ENCODE assay signal across 8 cellular contexts in the genomic region with DNA sequence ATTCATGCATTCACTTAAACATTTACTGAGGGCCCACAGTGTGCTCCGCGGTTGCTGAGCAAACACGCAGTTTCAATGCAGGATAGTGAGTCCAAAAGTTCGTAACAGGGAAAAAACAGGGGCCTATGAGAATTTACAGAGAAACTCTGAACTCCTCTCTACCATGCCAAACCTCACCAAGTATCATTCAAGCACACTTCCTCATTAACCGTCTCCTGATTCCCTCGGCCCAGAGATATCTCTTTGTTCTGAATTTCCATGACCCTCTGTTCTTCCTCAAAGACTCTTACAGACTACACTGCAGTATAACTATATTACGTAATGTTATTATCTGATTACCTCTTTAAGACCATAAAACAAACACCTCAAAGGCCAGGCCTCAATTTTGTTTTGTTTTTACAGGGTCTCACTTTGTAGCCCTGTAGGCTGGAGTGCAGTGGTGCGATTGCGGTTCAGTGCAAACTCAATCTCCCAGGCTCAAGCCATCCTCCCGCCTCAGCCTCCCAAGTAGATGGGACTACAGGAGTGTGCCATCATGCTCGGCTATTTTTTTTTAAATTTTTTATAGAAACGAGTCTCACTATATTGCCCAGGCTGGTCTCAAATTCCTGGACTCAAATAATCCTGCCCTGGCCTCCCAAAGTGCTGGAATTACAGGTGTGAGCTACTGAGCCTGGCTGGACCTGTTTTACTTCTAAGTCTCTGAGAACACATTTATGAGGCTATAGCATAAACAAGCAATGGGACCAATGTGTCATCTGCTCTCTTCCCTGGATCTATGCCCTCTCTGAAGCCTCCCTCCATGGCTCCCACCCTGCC. TPM values are rescaled to one million over a fixed set of nuclear protein-coding genes. Genes with fewer than 3 reads are reported as not detected.
DNase-seq lines count a peak whose midpoint lies in the region; ATAC-seq, FAIRE-seq and TF ChIP-seq lines count a peak whose summit lies in the region.

No MANE protein-coding gene starts in this region.

- H4K91ac ChIP-seq in H9 (ENCODE audit: insufficient read length, low read depth, low read length), result no peak overlapping the region

- H3K9me3 ChIP-seq in H9 (ENCODE audit: control insufficient read depth, low read depth, low read length), result no peaks in the 10 kb centered on the region
- no peaks in the 10 kb centered on the region for H3K9me3 ChIP-seq in pancreas
- no peaks in the 10 kb centered on the region for H3K9me3 ChIP-seq in testis

- H4K20me1 ChIP-seq in H9 (ENCODE audit: control insufficient read depth, insufficient read depth, insufficient read length), result no peaks in the 10 kb centered on the region

- H3T11ph ChIP-seq in H9 (ENCODE audit: low read length), result no peak overlapping the region

- peak overlapping the region; percentile 0 to 16 (median 6); a peak in 4 of 7 replicates for H3K27ac Mint-ChIP-seq in H9

- no peak overlapping the region for H2BK120ac ChIP-seq in H9 (ENCODE audit: low read depth, low read length, poor library complexity, severe bottlenecking)

- H3K79me2 ChIP-seq in H9 (ENCODE audit: insufficient read depth, low read length), result peaks cover 5% of the 10 kb centered on the region; the same call in 1 of the 2 replicates

- DNase-seq in H9 (no peak), NOMO-1 treated with dmso at 0.1 percent for 144 hours (lab: John Stamatoyannopoulos, UW; ENCODE audit: unreplicated experiment) (peak; percentile 44), dorsolateral prefrontal cortex (no peak), pancreas (no peak), testis (no peak), GDM1 (lab: John Stamatoyannopoulos, UW) (no peak)

- H3K4me3 ChIP-seq in dorsolateral prefrontal cortex, result peak overlapping the region in 57 of 59 donors; percentile 1 to 99 (median 38)
- peak overlapping the region in 2 of 4 donors; percentile 22 to 26 for H3K4me3 ChIP-seq in pancreas
- H3K4me3 ChIP-seq in testis, result peak overlapping the region in 1 of 2 donors; percentile 0

- no peak for TF ChIP-seq POLR2A in testis (IDR thresholded peaks at IDR 0.05)

- H3K36me3 ChIP-seq in pancreas (peaks cover 0 to 13% (median 0%) of the 10 kb centered on the region in 3 donors), testis (ENCODE audit: low read depth, missing control alignments) (no peaks in the 10 kb centered on the region)

- no peaks in the 10 kb centered on the region for H3K23me2 ChIP-seq in H9 (ENCODE audit: insufficient read length, low read depth, low read length, poor library complexity, severe bottlenecking)

- no CpG with 5 or more reads among the region's 12 CpGs for WGBS in H9 (ENCODE audit: extremely low coverage, insufficient read length, low lambda C conversion rate)
- 31 to 34% methylated on average over 12 of the region's 12 CpGs for WGBS in pancreas, 2 donors
- 64 to 70% methylated on average over 12 of the region's 12 CpGs for WGBS in testis, 2 donors

- H3K56ac ChIP-seq in H9 (ENCODE audit: insufficient read length, low read depth, low read length), result no peak overlapping the region

- no peak overlapping the region for H3K18ac ChIP-seq in H9 (ENCODE audit: insufficient read length, low read depth, low read length)

- intact Hi-C loops in dorsolateral prefrontal cortex (cut with DNase I) (loop anchor here (5.0 kb wide), 2 partner anchors 48 to 53 kb away; partner anchors contain the start of gene ASPHD2 (in 1 of the 2)), pancreas (cut with DNase I) (loop anchor here in 1 of 3 donors (10.0 kb wide), 1 partner anchor 175 kb away; the partner anchor contains the start of gene MIAT), testis (cut with DNase I; ENCODE audit: low total_unique reads) (no loop called here)

- no peaks in the 10 kb centered on the region for H3K27me3 Mint-ChIP-seq in H9 (ENCODE audit: low read depth)

- peak in 2 of 4 donors; percentile 20 to 25 for ATAC-seq in pancreas
- no peak for ATAC-seq in HG03565 (IDR thresholded peaks at IDR 0.05; ENCODE audit: unreplicated experiment)
- ATAC-seq in GM18907 (IDR thresholded peaks at IDR 0.05; ENCODE audit: unreplicated experiment), result no peak

- H2AFZ ChIP-seq in H9 (ENCODE audit: low read length), result no peak overlapping the region

- H3K27ac ChIP-seq in H9 (ENCODE audit: insufficient read length, low read depth, low read length), result no peak overlapping the region
- H3K27ac ChIP-seq in dorsolateral prefrontal cortex, result peak overlapping the region in 50 of 59 donors; percentile 2 to 97 (median 47)
- peak overlapping the region; percentile 42 to 74 (median 57) for H3K27ac ChIP-seq in pancreas
- H3K27ac ChIP-seq in testis, result no peak overlapping the region

- H2AK5ac ChIP-seq in H9 (ENCODE audit: insufficient read length, low read length), result no peak overlapping the region

- H3K9me3 Mint-ChIP-seq in H9, result no peaks in the 10 kb centered on the region; a peak in 1 of 5 replicates

- FAIRE-seq in pancreas (lab: Jason Lieb, UNC), result no peak

- no peak overlapping the region for H4K8ac ChIP-seq in H9 (replicated peaks; ENCODE audit: insufficient read length, low read depth, low read length)

- H3K27me3 ChIP-seq in H9 (ENCODE audit: insufficient read depth, low read length) (no peaks in the 10 kb centered on the region), dorsolateral prefrontal cortex (no peaks in the 10 kb centered on the region), pancreas (no peaks in the 10 kb centered on the region), testis (no peaks in the 10 kb centered on the region)

- TF ChIP-seq CTCF in H9 (conservative IDR thresholded peaks at IDR 0.05) (no peak), dorsolateral prefrontal cortex (IDR thresholded peaks at IDR 0.05 in 54 of 56, conservative IDR thresholded peaks at IDR 0.05 in 2 of 56; ENCODE audit: low read depth in 1 of 56, partially characterized antibody in 56 of 56) (no peak), pancreas (IDR thresholded peaks at IDR 0.05) (no peak), testis (IDR thresholded peaks at IDR 0.05) (no peak)

- H3K9ac ChIP-seq in H9 (ENCODE audit: extremely low read depth, insufficient read length, low read length), result no peak overlapping the region

- H3K4me2 ChIP-seq in H9 (ENCODE audit: insufficient read depth, insufficient read length, low read length), result peak overlapping the region; percentile 13

- H3K14ac ChIP-seq in H9 (ENCODE audit: insufficient read depth, low read length), result no peak overlapping the region

- H2BK20ac ChIP-seq in H9 (ENCODE audit: low read depth, low read length, poor library complexity, severe bottlenecking), result no peak overlapping the region

- no peak overlapping the region for H2BK12ac ChIP-seq in H9 (ENCODE audit: insufficient read length, low read depth, low read length)

- H2BK5ac ChIP-seq in H9 (ENCODE audit: insufficient read length, low read length), result no peak overlapping the region

- H3K4me1 Mint-ChIP-seq in H9, result peaks cover 38 to 39% of the 10 kb centered on the region in 2 experiments

- no peak overlapping the region for H2BK15ac ChIP-seq in H9 (ENCODE audit: low read depth, low read length)

- H3K36me3 Mint-ChIP-seq in H9 (ENCODE audit: insufficient read depth in 1 of 3, low read depth in 3 of 3), result peaks cover 10 to 42% (median 32%) of the 10 kb centered on the region in 3 experiments; a peak in 6 of 7 replicates

- peak overlapping the region; percentile 8 to 54 for H3K4me3 Mint-ChIP-seq in H9

- H3K4me1 ChIP-seq in H9 (ENCODE audit: insufficient read depth, low read length), result no peaks in the 10 kb centered on the region; the same call in 1 of the 2 replicates
- H3K4me1 ChIP-seq in pancreas, result peaks cover 15 to 39% (median 17%) of the 10 kb centered on the region in 3 donors
- peaks cover 46% of the 10 kb centered on the region for H3K4me1 ChIP-seq in testis

- no peak overlapping the region for H4K5ac ChIP-seq in H9 (ENCODE audit: insufficient read length, low read depth, low read length)

- no peak overlapping the region for H3K23ac ChIP-seq in H9 (ENCODE audit: insufficient read length, low read depth, low read length)

- H3K4ac ChIP-seq in H9 (ENCODE audit: low read depth, low read length), result no peak overlapping the region

- peaks cover 8% of the 10 kb centered on the region for H3K79me1 ChIP-seq in H9 (ENCODE audit: insufficient read depth, low read depth, low read length, poor library complexity, severe bottlenecking)

RNA-seq across cellular contexts. Expression of gene HPS4, which starts 3.6 kb away (rescaled TPM):
- 24.4 and 26.2 TPM in 2 replicates for total RNA-seq in H9 (2021)
- 10 to 100 TPM; 31.0 to 59.1 (median 45.3) TPM for total RNA-seq in dorsolateral prefrontal cortex
- 10 to 100 TPM; 14.4 to 24.7 (median 19.6) TPM for total RNA-seq in pancreas
- polyA plus RNA-seq in pancreas, result 10 to 100 TPM; 20.5 to 29.5 TPM
- total RNA-seq in testis, result 100 to 1,000 TPM; 103 to 110 TPM
- 68.8 TPM for polyA plus RNA-seq in testis (ENCODE audit: insufficient read depth, low read depth, low replicate concordance)

RNA-seq across cellular contexts. Expression of gene SRRD, which starts 3.7 kb away (rescaled TPM):
- 32.2 and 36.0 TPM in 2 replicates for total RNA-seq in H9 (2021)
- total RNA-seq in dorsolateral prefrontal cortex, result 10 to 100 TPM; 15.0 to 37.8 (median 23.3) TPM
- total RNA-seq in pancreas, result 10 to 100 TPM in 4 of 6 donors, 1 to 10 TPM in 2; 9.5 to 13.6 (median 10.8) TPM
- 10 to 100 TPM in 1 of 2 donors, 1 to 10 TPM in 1; 6.3 to 11.2 TPM for polyA plus RNA-seq in pancreas
- 10 to 100 TPM; 22.7 to 27.2 TPM for total RNA-seq in testis
- polyA plus RNA-seq in testis (ENCODE audit: insufficient read depth, low read depth, low replicate concordance), result 37.9 TPM

RNA-seq across cellular contexts. Expression of gene TFIP11, which starts 32.3 kb away (rescaled TPM):
- total RNA-seq in H9 (2021), result 36.4 and 37.7 TPM in 2 replicates
- 10 to 100 TPM; 27.4 to 51.0 (median 35.3) TPM for total RNA-seq in dorsolateral prefrontal cortex
- 10 to 100 TPM; 11.0 to 24.2 (median 15.7) TPM for total RNA-seq in pancreas
- 10 to 100 TPM; 20.5 to 26.7 TPM for polyA plus RNA-seq in pancreas
- total RNA-seq in testis, result 10 to 100 TPM; 44.3 to 51.3 TPM
- 100 TPM for polyA plus RNA-seq in testis (ENCODE audit: insufficient read depth, low read depth, low replicate concordance)

RNA-seq across cellular contexts. Expression of gene ASPHD2, which starts 50.9 kb away (rescaled TPM):
- 7.1 and 8.5 TPM in 2 replicates for total RNA-seq in H9 (2021)
- total RNA-seq in dorsolateral prefrontal cortex, result 10 to 100 TPM in 111 of 120 experiments, 1 to 10 TPM in 9; 4.8 to 24.5 (median 15.5) TPM
- under 1 TPM; 0.14 to 0.75 (median 0.27) TPM for total RNA-seq in pancreas
- under 1 TPM; 0.23 to 0.33 TPM for polyA plus RNA-seq in pancreas
- total RNA-seq in testis, result 1 to 10 TPM; 4.8 to 5.0 TPM
- 4.2 TPM for polyA plus RNA-seq in testis (ENCODE audit: insufficient read depth, low read depth, low replicate concordance)

Comparison
In these comparisons a context has a peak if more than half of its experiments do, and no peak if none do; other contexts are left out.
1. H3K27ac ChIP-seq: peak in dorsolateral prefrontal cortex (50 of 59) and pancreas (4 of 4); none in H9 (single experiment) and testis (0 of 2).